In the genomic region with DNA sequence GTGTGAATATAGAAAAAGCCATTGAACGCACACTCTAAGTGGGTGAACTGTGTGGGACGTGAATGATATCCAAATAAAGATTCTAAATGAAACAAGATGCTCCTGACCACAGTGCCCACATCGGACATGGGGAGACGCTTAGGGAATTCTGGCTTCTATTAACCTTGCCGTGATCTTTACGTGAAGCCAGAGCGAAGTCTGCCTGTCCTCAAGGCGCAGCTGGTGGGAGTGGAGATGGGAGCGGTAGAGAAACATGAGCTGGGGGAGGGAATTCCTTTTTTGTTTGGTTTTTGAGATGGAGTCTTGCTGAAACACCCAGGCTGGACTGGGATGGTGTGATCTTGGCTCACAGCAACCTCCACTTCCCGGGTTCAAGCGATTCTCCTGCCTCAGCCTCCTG, we compare ENCODE assay signal across 22 cellular contexts. TPM values are rescaled to one million over a fixed set of nuclear protein-coding genes. Genes with fewer than 3 reads are reported as not detected.
"Had no signal": no experiment of that assay in that cellular context is flagged by ENCODE, and none has a peak within 500 bp of the region (broad histone marks: within the 10 kb centered on the region; RNA-seq: fewer than 3 reads in every experiment).

No MANE protein-coding gene starts in this region.

- H3K4me1 ChIP-seq: breast epithelium, pancreas, psoas muscle, thyroid gland had no signal

- DNase-seq: activated CD4-positive, alpha-beta T cell treated with anti-CD3 and anti-CD28 coated beads, Interleukin-2, amount 10 ng/mL, durations not matched to agents 24 days and 14 days; activated naive CD4-positive, alpha-beta T cell treated with Interleukin-2 at 50 U/mL for 16 hours; activated naive CD8-positive, alpha-beta T cell treated with anti-CD3 and anti-CD28 coated beads for 36 hours; activated T-cell treated with anti-CD3 and anti-CD28 coated beads, Interleukin-2, amount 50 U/mL, for 4 hours; foreskin melanocyte; immature natural killer cell; left ventricle myocardium superior; pancreas; psoas muscle; right cardiac atrium; stimulated activated CD4-positive, alpha-beta T cell treated with anti-CD3 and anti-CD28 coated beads, Interleukin-12 subunit alpha, Interleukin-12 subunit beta, amount 100 ng/mL, for 4 hours; stimulated activated CD4-positive, alpha-beta T cell treated with anti-CD3 and anti-CD28 coated beads, Interleukin-4, amount 100 ng/mL, for 4 hours; stimulated activated naive CD8-positive, alpha-beta T cell treated with anti-CD3 and anti-CD28 coated beads, Interleukin-15, Interleukin-2, amounts not matched to agents 100 U/mL and 50 U/mL, for 24 hours; thyroid gland had no signal

- H3K27ac ChIP-seq: breast epithelium, epithelial cell of prostate, hepatocyte, neutrophil, pancreas, psoas muscle, thyroid gland, VCaP had no signal

- H3K9me3 ChIP-seq: neutrophil, pancreas, thyroid gland had no signal

- H3K36me3 ChIP-seq: breast epithelium, neutrophil, pancreas, thyroid gland had no signal

- ATAC-seq: activated CD4-positive, CD25-positive, alpha-beta regulatory T cell treated with anti-CD3 and anti-CD28 coated beads, Interleukin-2, amount 50 U/mL, for 24 hours; activated T-cell treated with anti-CD3 and anti-CD28 coated beads, Interleukin-2, amount 50 U/mL, for 4 hours; left ventricle myocardium superior; natural killer cell treated with Interleukin-12 subunit alpha and Interleukin-12 subunit beta and Interleukin-15 and Interleukin-18, amount 100 ng/mL, for 72 hours; pancreas; psoas muscle; right cardiac atrium; stimulated activated naive CD8-positive, alpha-beta T cell treated with anti-CD3 and anti-CD28 coated beads, Interleukin-15, Interleukin-2, amounts not matched to agents 100 U/mL and 50 U/mL, for 24 hours had no signal

- H3K4me3 ChIP-seq: breast epithelium, hepatocyte, pancreas, psoas muscle, thyroid gland had no signal

- H3K27me3 ChIP-seq: hepatocyte, neutrophil, pancreas, thyroid gland had no signal

RNA-seq across cellular contexts. Expression of a gene that starts 46.0 kb away (rescaled TPM):
- total RNA-seq: activated naive CD8-positive, alpha-beta T cell treated with anti-CD3 and anti-CD28 coated beads for 36 hours; T-helper 2 cell treated with Interferon-gamma antibody and Interleukin-4, amounts not matched to agents 100 ng/mL and 5 ng/mL, for 36 hours had no signal
- polyA plus RNA-seq: immature natural killer cell had no signal
